ENCODE assay signal across 8 cellular contexts in the genomic region with DNA sequence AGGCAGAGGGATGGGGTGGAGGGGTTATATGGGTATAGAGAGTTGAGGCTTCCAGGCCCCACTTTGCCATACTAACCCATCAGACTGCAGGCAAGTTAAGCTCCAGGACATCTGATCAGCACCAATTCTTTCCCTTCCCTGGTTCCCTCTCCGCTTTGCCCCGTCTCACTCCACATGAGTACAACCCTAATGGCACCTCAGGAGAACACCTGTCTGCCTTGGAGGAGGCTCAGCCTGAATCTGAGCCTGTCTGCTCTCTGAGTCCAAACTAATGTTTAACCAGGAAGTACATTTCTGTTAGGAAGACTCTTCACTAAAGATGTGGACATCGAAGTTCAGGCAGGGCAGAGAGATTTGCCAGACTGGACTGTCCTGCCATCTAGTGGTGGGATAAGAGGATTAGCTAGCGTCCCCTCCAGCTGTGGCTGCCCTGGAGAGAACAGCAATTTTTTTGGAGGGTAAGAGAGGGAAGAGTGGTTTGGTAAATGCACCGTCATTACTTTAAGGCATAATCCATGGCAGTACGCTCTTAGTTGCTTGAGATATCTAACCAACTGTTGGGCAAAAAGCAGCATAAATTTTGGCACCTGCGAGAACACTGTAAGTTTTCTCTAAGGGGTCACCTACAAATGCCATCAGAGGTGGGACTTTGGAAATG. TPM values are rescaled to one million over a fixed set of nuclear protein-coding genes. Genes with fewer than 3 reads are reported as not detected.
DNase-seq lines count a peak whose midpoint lies in the region; ATAC-seq and TF ChIP-seq lines count a peak whose summit lies in the region.

No MANE protein-coding gene starts in this region.

- H3K4me3 ChIP-seq in adrenal gland (no peak overlapping the region), heart right ventricle (no peak overlapping the region), retinal pigment epithelial cell (ENCODE audit: low read length) (no peak overlapping the region)

- TF ChIP-seq POLR2A in adrenal gland (IDR thresholded peaks at IDR 0.05): no peak

- ATAC-seq in GM21619 (IDR thresholded peaks at IDR 0.05; ENCODE audit: unreplicated experiment) (peak; percentile 77), heart right ventricle (peak; percentile 87 to 95 (median 92)), HG02571 (IDR thresholded peaks at IDR 0.05; ENCODE audit: unreplicated experiment) (no peak)

- H3K27ac ChIP-seq in adrenal gland: peak overlapping the region in 1 of 5 donors; percentile 67
- H3K27ac ChIP-seq in heart right ventricle: no peak overlapping the region

- H3K36me3 ChIP-seq in adrenal gland (replicated peaks in 1 of 2): no peaks in the 10 kb centered on the region
- H3K36me3 ChIP-seq in heart right ventricle: no peaks in the 10 kb centered on the region

- TF ChIP-seq CTCF in adrenal gland (IDR thresholded peaks at IDR 0.05) (peak; percentile 90 to 98 (median 96)), heart right ventricle (IDR thresholded peaks at IDR 0.05) (peak; percentile 83 to 95 (median 93)), retinal pigment epithelial cell (conservative IDR thresholded peaks at IDR 0.05; ENCODE audit: low read depth, low read length) (peak; percentile 89)

- H3K27me3 ChIP-seq in adrenal gland (no peaks in the 10 kb centered on the region), heart right ventricle (peaks cover 0 to 4% (median 0%) of the 10 kb centered on the region in 7 donors)

- DNase-seq in COLO668 (lab: John Stamatoyannopoulos, UW; ENCODE audit: unreplicated experiment) (peak; percentile 57), NCI-H1436 treated with DMSO at 0.1 percent for 48 hours (lab: John Stamatoyannopoulos, UW) (peak; percentile 44), SW480 (ENCODE audit: low spot score) (peak; percentile 90), adrenal gland (peak; percentile 79 to 92 (median 85)), heart right ventricle (peak; percentile 32 to 84), retinal pigment epithelial cell (ENCODE audit: low read depth) (peak; percentile 47)

- 26 to 33% (median 32%) methylated on average over 7 of the region's 7 CpGs for WGBS in adrenal gland, 4 donors
- 29 to 36% methylated on average over 7 of the region's 7 CpGs for WGBS in heart right ventricle, 2 donors

- H3K9me3 ChIP-seq in adrenal gland (replicated peaks in 1 of 3): no peaks in the 10 kb centered on the region
- no peaks in the 10 kb centered on the region for H3K9me3 ChIP-seq in heart right ventricle

- intact Hi-C loops in adrenal gland (cut with DNase I): loop anchor here (2.0 to 10.0 kb wide), 4 partner anchors 60 to 156 kb away; no protein-coding TSS in a partner anchor
- intact Hi-C loops in heart right ventricle (cut with DNase I): loop anchor here (1.0 to 10.0 kb wide), 8 partner anchors 68 to 159 kb away; no protein-coding TSS in a partner anchor

- peaks cover 5 to 11% of the 10 kb centered on the region in 2 donors for H3K4me1 ChIP-seq in adrenal gland (replicated peaks in 1 of 2)
- H3K4me1 ChIP-seq in heart right ventricle: peaks cover 0 to 18% (median 10%) of the 10 kb centered on the region in 9 donors

RNA-seq across cellular contexts. Expression of gene LRRC75A, which starts 29.2 kb away (rescaled TPM):
- total RNA-seq in adrenal gland (10 to 100 TPM in 7 of 8 donors, 1 to 10 TPM in 1; 7.4 to 49.2 (median 25.5) TPM), heart right ventricle (1 to 10 TPM in 3 of 10 donors, under 1 TPM in 7; 0.34 to 1.3 (median 0.56) TPM)
- polyA plus RNA-seq in adrenal gland (10 to 100 TPM in 1 of 3 donors, 1 to 10 TPM in 2; 8.6 to 40.1 (median 9.7) TPM), heart right ventricle (under 1 TPM; 0.73 to 0.77 TPM)

RNA-seq across cellular contexts. Expression of gene ZNF287, which starts 47.8 kb away (rescaled TPM):
- total RNA-seq in adrenal gland (10 to 100 TPM in 4 of 8 donors, 1 to 10 TPM in 4; 4.3 to 16.4 (median 10.5) TPM), heart right ventricle (10 to 100 TPM in 9 of 10 donors, 1 to 10 TPM in 1; 7.8 to 14.6 (median 11.4) TPM)
- polyA plus RNA-seq in adrenal gland (10 to 100 TPM; 11.7 to 26.7 (median 19.5) TPM), heart right ventricle (10 to 100 TPM in 1 of 2 donors, 1 to 10 TPM in 1; 4.0 to 32.0 TPM)
